ENCODE assay signal across 28 cellular contexts in the genomic region with DNA sequence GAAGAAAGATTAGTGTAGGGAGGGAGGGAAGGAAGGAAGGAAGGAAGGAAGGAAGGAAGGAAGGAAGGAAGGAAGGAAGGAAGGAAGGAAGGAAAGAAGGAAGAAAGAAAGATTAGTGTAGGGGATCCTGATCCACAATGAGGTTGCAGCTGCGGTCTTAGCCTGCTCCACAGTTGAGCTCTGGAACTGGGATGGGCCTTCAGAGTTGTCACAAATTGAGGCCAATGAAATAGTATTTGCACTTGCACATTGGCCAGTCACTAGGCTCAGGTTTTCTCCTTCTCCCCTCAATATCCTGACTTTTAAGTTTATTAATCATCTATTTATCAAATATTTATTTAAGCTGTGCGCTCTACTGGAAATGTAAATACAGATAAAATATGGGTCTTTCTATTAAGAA.
"Had no signal": no experiment of that assay in that cellular context is flagged by ENCODE, and none has a peak within 500 bp of the region (broad histone marks: within the 10 kb centered on the region; RNA-seq: fewer than 3 reads in every experiment).

No MANE protein-coding gene starts in this region.

- H3K9ac ChIP-seq: neural progenitor cell, parathyroid adenoma had no signal

- H3K4me1 ChIP-seq: neural progenitor cell, parathyroid adenoma, psoas muscle, spleen, suprapubic skin, testis, tibial artery, transverse colon, upper lobe of right lung, uterus had no signal

- H3K9me3 ChIP-seq: ovary, psoas muscle, suprapubic skin, testis, upper lobe of right lung, uterus had no signal

- ATAC-seq: natural killer cell; psoas muscle; right cardiac atrium; sciatic nerve; stimulated activated memory B cell treated with anti-CD40 and anti-IgM and Interleukin-4, amounts not matched to agents 10 μg/mL and 1 μg/mL and 100 μg/mL, for 72 hours; stimulated activated naive CD8-positive, alpha-beta T cell treated with anti-CD3 and anti-CD28 coated beads, Interleukin-15, amount 100 ng/mL, for 72 hours; stimulated activated naive CD8-positive, alpha-beta T cell treated with anti-CD3 and anti-CD28 coated beads, Interleukin-15, Interleukin-2, amounts not matched to agents 100 U/mL and 50 U/mL, for 24 hours; upper lobe of right lung had no signal

- H3K4me3 ChIP-seq: neural progenitor cell, ovary, psoas muscle, skin epidermis, smooth muscle cell, spleen, suprapubic skin, testis, tibial artery, transverse colon, upper lobe of right lung, uterus had no signal

- H3K27me3 ChIP-seq: neural progenitor cell, ovary, spleen, suprapubic skin, testis, tibial artery, transverse colon, upper lobe of right lung, uterus had no signal

- H3K36me3 ChIP-seq: neural progenitor cell, ovary, spleen, suprapubic skin, tibial artery, transverse colon, upper lobe of right lung, uterus had no signal

- DNase-seq: natural killer cell; occipital lobe; ovary; posterior cingulate gyrus; psoas muscle; right cardiac atrium; spleen; stimulated activated CD4-positive, alpha-beta T cell treated with anti-CD3 and anti-CD28 coated beads, Interleukin-12 subunit alpha, Interleukin-12 subunit beta, amount 100 ng/mL, for 4 hours; stimulated activated CD4-positive, alpha-beta T cell treated with anti-CD3 and anti-CD28 coated beads, Interleukin-1b, Interleukin-23, amount 100 ng/mL, for 48 hours; stimulated activated CD4-positive, alpha-beta T cell treated with anti-CD3 and anti-CD28 coated beads, Interleukin-4, amount 100 ng/mL, for 1 hour; stimulated activated CD4-positive, alpha-beta T cell treated with anti-CD3 and anti-CD28 coated beads, Interleukin-4, amount 100 ng/mL, for 4 hours; stimulated activated CD8-positive, alpha-beta memory T cell treated with anti-CD3 and anti-CD28 coated beads, Interleukin-4, amount 100 ng/mL, for 48 hours; stimulated activated naive CD4-positive, alpha-beta T cell; stimulated activated naive CD8-positive, alpha-beta T cell treated with anti-CD3 and anti-CD28 coated beads, Interleukin-15, amount 100 ng/mL, for 72 hours; stimulated activated naive CD8-positive, alpha-beta T cell treated with anti-CD3 and anti-CD28 coated beads, Interleukin-15, Interleukin-2, amounts not matched to agents 100 U/mL and 50 U/mL, for 24 hours; substantia nigra; testis; tibial artery; transverse colon; upper lobe of right lung; uterus had no signal

- H3K27ac ChIP-seq: neural progenitor cell, ovary, parathyroid adenoma, psoas muscle, skin epidermis, spleen, suprapubic skin, testis, tibial artery, transverse colon, upper lobe of right lung, uterus had no signal
